1 cellular context compared by ENCODE assay signal in the genomic region with DNA sequence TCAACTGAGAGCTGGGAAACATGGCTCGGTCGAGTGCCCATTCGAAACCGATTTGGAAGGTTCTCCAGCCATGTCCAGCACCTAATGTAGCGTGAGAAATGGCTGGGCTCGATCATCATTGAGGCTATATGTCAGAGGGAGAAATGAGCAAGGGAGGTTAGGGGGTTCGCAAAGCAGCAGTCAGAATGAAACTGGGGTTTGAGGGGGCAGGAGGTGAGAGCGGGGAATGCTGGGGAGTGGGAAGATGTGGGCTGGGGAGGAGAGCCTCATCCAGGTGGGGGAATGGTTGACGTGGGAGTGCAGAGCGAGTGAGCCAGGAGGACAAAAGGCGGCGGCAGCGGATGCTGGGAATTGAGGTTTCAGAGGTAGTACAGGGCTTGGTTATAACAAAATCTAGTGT.
TF ChIP-seq lines count a peak whose summit lies in the region.

No MANE protein-coding gene starts in this region.

TF ChIP-seq in GM12878, 131 proteins besides CTCF, POLR2A, EP300 and RAD21:
- TF ChIP-seq BCL11A (IDR thresholded peaks at IDR 0.05; ENCODE audit: low read depth, low read length) (peak; percentile 52; the same call in 1 of the 2 replicates), ASH2L (IDR thresholded peaks at IDR 0.05; ENCODE audit: borderline replicate concordance, low read depth) (no peak)
